Comparison of ENCODE assay signal across 8 cellular contexts in genomic region chr16:3059723-3060242, GRCh38. TPM values are rescaled to one million over a fixed set of nuclear protein-coding genes. Genes with fewer than 3 reads are reported as not detected.
A peak's percentile ranks its signal among the peaks of the same experiment; 100 is the strongest.
DNase-seq lines count a peak whose midpoint lies in the region; ATAC-seq and TF ChIP-seq lines count a peak whose summit lies in the region.

No MANE protein-coding gene starts in this region.

- peaks cover 7 to 75% (median 28%) of the 10 kb centered on the region in 9 donors for H3K4me1 ChIP-seq in heart right ventricle
- peaks cover 72% of the 10 kb centered on the region for H3K4me1 ChIP-seq in mononuclear cell (ENCODE audit: insufficient read depth, low read length)

- no peaks in the 10 kb centered on the region for H3K9me3 ChIP-seq in heart right ventricle
- H3K9me3 ChIP-seq in mononuclear cell (ENCODE audit: low read depth, low read length): no peaks in the 10 kb centered on the region

- ATAC-seq in heart right ventricle: peak in 1 of 8 donors; percentile 3
- ATAC-seq in left cardiac atrium: no peak
- ATAC-seq in esophagus mucosa: no peak
- ATAC-seq in HG03045 (IDR thresholded peaks at IDR 0.05; ENCODE audit: unreplicated experiment): no peak

- H3K27me3 ChIP-seq in heart right ventricle: no peaks in the 10 kb centered on the region
- H3K27me3 ChIP-seq in brain microvascular endothelial cell (replicated peaks): no peaks in the 10 kb centered on the region
- no peaks in the 10 kb centered on the region for H3K27me3 ChIP-seq in mononuclear cell (ENCODE audit: insufficient read depth, low read length)

- peaks cover 0 to 15% (median 0%) of the 10 kb centered on the region in 9 donors for H3K36me3 ChIP-seq in heart right ventricle
- no peaks in the 10 kb centered on the region for H3K36me3 ChIP-seq in brain microvascular endothelial cell (replicated peaks)

- 52 to 57% methylated on average over 9 of the region's 9 CpGs for WGBS in heart right ventricle, 2 donors

- peak overlapping the region; percentile 14 to 97 (median 90) for H3K27ac ChIP-seq in heart right ventricle
- H3K27ac ChIP-seq in brain microvascular endothelial cell: peak overlapping the region; percentile 34

- H3K4me3 ChIP-seq in heart right ventricle (peak overlapping the region in 9 of 10 donors; percentile 75 to 95 (median 88)), brain microvascular endothelial cell (ENCODE audit: low read depth, low read length) (peak overlapping the region; percentile 80), mononuclear cell (ENCODE audit: low read length) (peak overlapping the region; percentile 66)

- TF ChIP-seq CTCF in heart right ventricle (IDR thresholded peaks at IDR 0.05) (no peak), brain microvascular endothelial cell (IDR thresholded peaks at IDR 0.05; ENCODE audit: low read depth, low read length, missing control alignments) (no peak)

- in situ Hi-C loops in brain microvascular endothelial cell (cut with HindIII; ENCODE audit: low pct_ligation_motif_present, low sequenced_read_pairs): no loop called here

- DNase-seq in heart right ventricle (no peak), left cardiac atrium (no peak), brain microvascular endothelial cell (no peak), NCI-H526 (lab: John Stamatoyannopoulos, UW) (no peak)
- no peak for DNase-seq in activated effector memory CD4-positive, alpha-beta T cell treated with anti-CD3 and anti-CD28 coated beads, Interleukin-2, amount 50 U/mL, for 16 hours

- intact Hi-C loops in heart right ventricle (cut with DNase I) (loop anchor here (1.0 to 10.0 kb wide), 16 partner anchors 27 to 108 kb away; partner anchors contain the start of genes ZSCAN10 (in 3 of the 10) and ZNF205 (in 2 of the 10)), left cardiac atrium (cut with DNase I) (loop anchor here (2.0 to 10.0 kb wide), 3 partner anchors 45 to 108 kb away; no protein-coding TSS in a partner anchor)

RNA-seq across cellular contexts. Expression of gene IL32, which starts 5.7 kb away (rescaled TPM):
- total RNA-seq in heart right ventricle (100 to 1,000 TPM in 1 of 10 donors, 10 to 100 TPM in 9; 23.4 to 204 (median 45.4) TPM), left cardiac atrium (10 to 100 TPM; 51.7 to 64.0 TPM), mononuclear cell (115 TPM), esophagus mucosa (3.7 TPM)
- 100 to 1,000 TPM in 1 of 2 donors, 10 to 100 TPM in 1; 80.6 to 116 TPM for polyA plus RNA-seq in heart right ventricle

RNA-seq across cellular contexts. Expression of gene MMP25, which starts 13.4 kb away (rescaled TPM):
- total RNA-seq in heart right ventricle: 1 to 10 TPM in 5 of 10 donors, under 1 TPM in 5; 0.26 to 3.9 (median 1.2) TPM
- polyA plus RNA-seq in heart right ventricle: under 1 TPM; 0.30 to 0.95 TPM
- 1 to 10 TPM; 1.5 to 2.3 TPM for total RNA-seq in left cardiac atrium
- total RNA-seq in mononuclear cell: 1.7 TPM
- total RNA-seq in esophagus mucosa: 0.80 TPM

RNA-seq across cellular contexts. Expression of gene BICDL2, which starts 23.0 kb away (rescaled TPM):
- total RNA-seq in heart right ventricle (not detected), left cardiac atrium (not detected), mononuclear cell (0.10 TPM), esophagus mucosa (62.0 TPM)
- polyA plus RNA-seq in heart right ventricle: under 1 TPM in 1 of 2 donors, not detected in 1; 0.04 TPM

RNA-seq across cellular contexts. Expression of gene THOC6, which starts 35.9 kb away (rescaled TPM):
- total RNA-seq in heart right ventricle (10 to 100 TPM in 7 of 10 donors, 1 to 10 TPM in 3; 7.0 to 12.5 (median 10.4) TPM), left cardiac atrium (10 to 100 TPM; 11.8 to 18.2 TPM), mononuclear cell (8.9 TPM), esophagus mucosa (21.3 TPM)
- polyA plus RNA-seq in heart right ventricle: 10 to 100 TPM; 22.5 to 40.3 TPM

RNA-seq across cellular contexts. Expression of gene HCFC1R1, which starts 36.0 kb away (rescaled TPM):
- 10 to 100 TPM; 41.8 to 62.8 (median 55.8) TPM for total RNA-seq in heart right ventricle
- 100 to 1,000 TPM in 1 of 2 donors, 10 to 100 TPM in 1; 71.8 to 370 TPM for polyA plus RNA-seq in heart right ventricle
- 10 to 100 TPM; 28.4 to 46.1 TPM for total RNA-seq in left cardiac atrium
- total RNA-seq in mononuclear cell: 8.2 TPM
- total RNA-seq in esophagus mucosa: 26.6 TPM

Comparison
In these comparisons a context has a peak if more than half of its experiments do, and no peak if none do; other contexts are left out.
1. RNA of gene BICDL2, which starts 23.0 kb away (total RNA-seq): 62.0 TPM in esophagus mucosa (single experiment); 0.10 TPM in mononuclear cell (single experiment), not detected in left cardiac atrium and not detected in heart right ventricle; every median in the first group is over 10 times any median in the second.
2. Peak in every context shown above with its lines, with median percentiles within 50 percentile points of each other: H3K4me3 ChIP-seq.